In genomic region chr7:80611779-80612178, GRCh38 we compare ENCODE assay signal across 8 cellular contexts. TPM values are rescaled to one million over a fixed set of nuclear protein-coding genes. Genes with fewer than 3 reads are reported as not detected.
A peak's percentile ranks its signal among the peaks of the same experiment; 100 is the strongest.
DNase-seq lines count a peak whose midpoint lies in the region; ATAC-seq lines count a peak whose summit lies in the region.
"Had no signal": no experiment of that assay in that cellular context is flagged by ENCODE, and none has a peak within 500 bp of the region (broad histone marks: within the 10 kb centered on the region; RNA-seq: fewer than 3 reads in every experiment).

No MANE protein-coding gene starts in this region.

- no peaks in the 10 kb centered on the region for H4K20me1 ChIP-seq in Karpas-422 (ENCODE audit: insufficient read depth, low read depth, low read length)

- H3K9ac ChIP-seq in Karpas-422 (ENCODE audit: low read length) = no peak overlapping the region

- no peaks in the 10 kb centered on the region for H3K27me3 ChIP-seq in Karpas-422 (ENCODE audit: low read length)

- no peak overlapping the region for H3K4me3 ChIP-seq in Karpas-422 (ENCODE audit: low read length)

- H2AFZ ChIP-seq in Karpas-422 (ENCODE audit: low read length) = no peak overlapping the region

- no peaks in the 10 kb centered on the region for H3K4me1 ChIP-seq in Karpas-422 (ENCODE audit: low read length)

- peak; percentile 74 for DNase-seq in HT-29 (ENCODE audit: low spot score)
- DNase-seq in RPMI7951 (ENCODE audit: low read depth) = peak; percentile 32
- peak; percentile 56 for DNase-seq in left cardiac atrium
- peak; percentile 15 for DNase-seq in stromal cell of bone marrow (ENCODE audit: low read depth)
- no peak for DNase-seq in Karpas-422
- DNase-seq in stimulated activated CD4-positive, alpha-beta T cell treated with anti-CD3 and anti-CD28 coated beads, Interleukin-12 subunit alpha, Interleukin-12 subunit beta, amount 100 ng/mL, for 4 hours = no peak

- no peak overlapping the region for H3K4me2 ChIP-seq in Karpas-422 (ENCODE audit: low read depth, low read length, poor library complexity, severe bottlenecking)

- H3K9me3 ChIP-seq in Karpas-422 (ENCODE audit: low read length) = peaks cover 10% of the 10 kb centered on the region

- no peaks in the 10 kb centered on the region for H3K9me2 ChIP-seq in Karpas-422 (replicated peaks; ENCODE audit: insufficient read depth, low read length)

- H3K27ac ChIP-seq in Karpas-422 (ENCODE audit: low read length) = no peak overlapping the region

- H3K36me3 ChIP-seq in Karpas-422 (ENCODE audit: insufficient read depth, low read length) = no peaks in the 10 kb centered on the region

- no peaks in the 10 kb centered on the region for H3K79me2 ChIP-seq in Karpas-422 (ENCODE audit: low read length)

- ATAC-seq in left cardiac atrium (peak; percentile 72 to 74), GM19463 (IDR thresholded peaks at IDR 0.05; ENCODE audit: unreplicated experiment) (no peak)

- intact Hi-C loops in left cardiac atrium (cut with DNase I) = no loop called here

RNA-seq across cellular contexts. Expression of gene CD36, which starts 26.7 kb away (rescaled TPM):
- not detected in 2 replicates for total RNA-seq in HT-29 (2014; rRNA removed; shearing (Covaris generic))
- total RNA-seq in RPMI7951 (2014; rRNA removed; shearing (Covaris generic)) = 6.5 and 11.4 TPM in 2 replicates
- 100 to 1,000 TPM; 760 to 831 TPM for total RNA-seq in left cardiac atrium
- total RNA-seq in Karpas-422 (2014; rRNA removed; shearing (Covaris generic); ENCODE audit: low replicate concordance) = not detected in 2 replicates
- total RNA-seq: epithelial cell of proximal tubule had no signal

Comparison
In these comparisons a context has a peak if more than half of its experiments do, and no peak if none do; other contexts are left out.
1. DNase-seq: peak in HT-29 (single experiment), RPMI7951 (single experiment), left cardiac atrium (single experiment) and stromal cell of bone marrow (single experiment); none in Karpas-422 (single experiment) and stimulated activated CD4-positive, alpha-beta T cell treated with anti-CD3 and anti-CD28 coated beads, Interleukin-12 subunit alpha, Interleukin-12 subunit beta, amount 100 ng/mL, for 4 hours (single experiment).
2. RNA of gene CD36, which starts 26.7 kb away (total RNA-seq): 760 to 831 TPM in left cardiac atrium; 6.5 to 11.4 TPM in RPMI7951, not detected in HT-29 and not detected in Karpas-422; every median in the first group is over 10 times any median in the second.